17 cellular contexts compared by ENCODE assay signal in the genomic region with DNA sequence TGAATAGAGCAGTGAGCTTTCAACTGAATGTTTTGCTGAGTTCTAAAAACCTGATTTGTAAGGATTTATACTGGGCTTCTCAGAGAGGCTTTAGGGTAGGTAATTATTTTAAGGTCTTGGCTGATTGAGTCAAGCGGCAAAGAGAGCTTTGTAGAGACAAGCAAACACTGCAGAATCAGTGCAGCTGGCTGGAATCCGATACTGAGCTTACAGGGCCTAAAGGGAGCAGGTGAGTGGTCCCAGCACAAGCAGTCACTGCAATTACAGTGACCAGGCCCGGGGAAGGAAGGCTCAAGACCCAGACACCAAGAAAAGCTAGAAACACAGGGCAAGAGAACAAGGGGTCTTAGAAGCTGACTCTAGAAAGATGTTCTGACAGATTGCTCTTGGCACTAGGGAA. TPM values are rescaled to one million over a fixed set of nuclear protein-coding genes. Genes with fewer than 3 reads are reported as not detected.
A peak's percentile ranks its signal among the peaks of the same experiment; 100 is the strongest.
DNase-seq lines count a peak whose midpoint lies in the region; ATAC-seq, FAIRE-seq and TF ChIP-seq lines count a peak whose summit lies in the region.
"Had no signal": no experiment of that assay in that cellular context is flagged by ENCODE, and none has a peak within 500 bp of the region (broad histone marks: within the 10 kb centered on the region; RNA-seq: fewer than 3 reads in every experiment).

No MANE protein-coding gene starts in this region.

- peaks cover 18% of the 10 kb centered on the region for H3K4me1 Mint-ChIP-seq in neural progenitor cell

- H3K4me2 ChIP-seq in neural progenitor cell = peak overlapping the region; percentile 39

- no peaks in the 10 kb centered on the region for H4K20me1 ChIP-seq in neural progenitor cell (ENCODE audit: low read depth)

- intact Hi-C loops in kidney (cut with DNase I) = no loop called here

- peaks cover 22 to 32% of the 10 kb centered on the region in 2 donors for H3K4me1 ChIP-seq in kidney (ENCODE audit: control insufficient read depth in 1 of 2, insufficient read depth in 1 of 2, low read depth in 1 of 2, low read length in 2 of 2)
- peaks cover 13% of the 10 kb centered on the region for H3K4me1 ChIP-seq in neural progenitor cell
- H3K4me1 ChIP-seq: Peyer's patch had no signal

- no peaks in the 10 kb centered on the region for H3K27me3 Mint-ChIP-seq in neural progenitor cell (ENCODE audit: insufficient read depth, low read depth)

- H3K9ac ChIP-seq in kidney (ENCODE audit: low read length in 2 of 2) = no peak overlapping the region
- H3K9ac ChIP-seq in neural progenitor cell = no peak overlapping the region

- H3K4me3 ChIP-seq in kidney (ENCODE audit: low read length in 2 of 2) (no peak overlapping the region), neural progenitor cell (no peak overlapping the region)
- H3K4me3 ChIP-seq: GM12878, MG63, Peyer's patch had no signal

- no peaks in the 10 kb centered on the region for H3K79me2 ChIP-seq in neural progenitor cell (ENCODE audit: low read depth)

- H3K9me3 ChIP-seq in kidney (ENCODE audit: control insufficient read depth in 1 of 2, low read length in 2 of 2) (no peaks in the 10 kb centered on the region), neural progenitor cell (ENCODE audit: low read depth) (no peaks in the 10 kb centered on the region)
- H3K9me3 ChIP-seq: MG63 had no signal

- peak overlapping the region; percentile 60 for H2AFZ ChIP-seq in neural progenitor cell (replicated peaks)

- H3K4me3 Mint-ChIP-seq in neural progenitor cell = no peak overlapping the region

- H3K36me3 ChIP-seq in kidney (ENCODE audit: control insufficient read depth in 1 of 2, insufficient read depth in 2 of 2, low read length in 2 of 2) (no peaks in the 10 kb centered on the region), neural progenitor cell (no peaks in the 10 kb centered on the region)
- H3K36me3 ChIP-seq: MG63, Peyer's patch had no signal

- H3K36me3 Mint-ChIP-seq in neural progenitor cell = no peaks in the 10 kb centered on the region

- H3K9me3 Mint-ChIP-seq in neural progenitor cell = no peaks in the 10 kb centered on the region

- no peaks in the 10 kb centered on the region for H3K27me3 ChIP-seq in neural progenitor cell
- H3K27me3 ChIP-seq: MG63, Peyer's patch had no signal

- peaks cover 17% of the 10 kb centered on the region for H3F3A ChIP-seq in neural progenitor cell (ENCODE audit: low read depth)

- DNase-seq in NCI-H1092 treated with DMSO at 0.1 percent for 48 hours (lab: John Stamatoyannopoulos, UW) (peak; percentile 99), NCI-H1092 (lab: John Stamatoyannopoulos, UW) (no peak), COLO668 (lab: John Stamatoyannopoulos, UW; ENCODE audit: unreplicated experiment) (peak; percentile 72), kidney (no peak), neural progenitor cell (ENCODE audit: low spot score) (peak; percentile 47), NCI-H69 (lab: John Stamatoyannopoulos, UW) (no peak)
- DNase-seq: MG63, NCI-H1105 treated with DMSO at 0.1 percent for 48 hours, Peyer's patch had no signal

- no peak overlapping the region for H3K27ac Mint-ChIP-seq in neural progenitor cell

- no peak for FAIRE-seq in kidney (lab: Jason Lieb, UNC)
- FAIRE-seq: GM12878, GM18507, HepG2 had no signal

- TF ChIP-seq CTCF in kidney (IDR thresholded peaks at IDR 0.05; ENCODE audit: borderline replicate concordance, extremely low read depth, insufficient read depth) = no peak
- TF ChIP-seq CTCF in neural progenitor cell (IDR thresholded peaks at IDR 0.05) = no peak

- H3K27ac ChIP-seq in kidney (ENCODE audit: low read depth in 2 of 2, low read length in 2 of 2) (peak overlapping the region; percentile 24 to 61), neural progenitor cell (peak overlapping the region; percentile 41)
- H3K27ac ChIP-seq: 22Rv1, Peyer's patch had no signal

- ATAC-seq in GM18861 (IDR thresholded peaks at IDR 0.05; ENCODE audit: unreplicated experiment) (no peak), GM19035 (IDR thresholded peaks at IDR 0.05; ENCODE audit: unreplicated experiment) (no peak)
- ATAC-seq: GM12878, HCT116, HepG2 had no signal

RNA-seq across cellular contexts. Expression of a gene that starts 54.3 kb away (rescaled TPM):
- total RNA-seq in kidney = 142 TPM
- polyA plus RNA-seq in kidney (ENCODE audit: insufficient read depth, low read depth, low replicate concordance) = 102 TPM
- not detected in 2 replicates for total RNA-seq in neural progenitor cell (ENCODE audit: low replicate concordance)
- total RNA-seq: G401, HepG2 had no signal
- polyA plus RNA-seq: HepG2 had no signal

Comparison
In these comparisons a context has a peak if more than half of its experiments do, and no peak if none do; other contexts are left out.
1. DNase-seq: peak in NCI-H1092 treated with DMSO at 0.1 percent for 48 hours (single experiment), COLO668 (single experiment) and neural progenitor cell (single experiment); none in NCI-H1092 (single experiment), kidney (single experiment) and NCI-H69 (single experiment).
2. RNA of a gene that starts 54.3 kb away (total RNA-seq): 142 TPM in kidney (single experiment); not detected in neural progenitor cell; every median in the first group is over 100 times any median in the second.